ENCODE assay signal across 1 cellular context in genomic region chr3:195154793-195155535, GRCh38.
TF ChIP-seq lines count a peak whose summit lies in the region.

No MANE protein-coding gene starts in this region.

TF ChIP-seq in HepG2, 621 proteins besides CTCF, POLR2A, EP300 and RAD21 (continued from another document):
- TF ChIP-seq ZNF121 (CRISPR knock-in tag; IDR thresholded peaks at IDR 0.05), result peak; percentile 83
- TF ChIP-seq SOX5 (CRISPR knock-in tag; IDR thresholded peaks at IDR 0.05; ENCODE audit: borderline replicate concordance), result peak; percentile 85
- TF ChIP-seq NFIB (CRISPR knock-in tag; IDR thresholded peaks at IDR 0.05; ENCODE audit: borderline replicate concordance), result no peak
- TF ChIP-seq ZNF572 (CRISPR knock-in tag; IDR thresholded peaks at IDR 0.05), result no peak
- no peak; the same call in 1 of the 2 replicates for TF ChIP-seq ZNF784 (CRISPR knock-in tag; IDR thresholded peaks at IDR 0.05; ENCODE audit: borderline replicate concordance)
- TF ChIP-seq MZF1 (CRISPR knock-in tag; IDR thresholded peaks at IDR 0.05; ENCODE audit: borderline replicate concordance), result no peak
- no peak for TF ChIP-seq NAIF1 (CRISPR knock-in tag; IDR thresholded peaks at IDR 0.05; ENCODE audit: borderline replicate concordance)
- peak; percentile 17; the same call in 1 of the 2 replicates for TF ChIP-seq THAP7 (CRISPR knock-in tag; IDR thresholded peaks at IDR 0.05)
- no peak for TF ChIP-seq TBX3 (IDR thresholded peaks at IDR 0.05; ENCODE audit: borderline replicate concordance)
- peak; percentile 44; the same call in 1 of the 2 replicates for TF ChIP-seq HMG20B (CRISPR knock-in tag; conservative IDR thresholded peaks at IDR 0.05)
- peak; percentile 64 for TF ChIP-seq FOXA3 (CRISPR knock-in tag; IDR thresholded peaks at IDR 0.05)
- peak; percentile 39; the same call in 1 of the 2 replicates for TF ChIP-seq TMF1 (CRISPR knock-in tag; IDR thresholded peaks at IDR 0.05; ENCODE audit: low read depth)
- peak; percentile 58; the same call in 1 of the 2 replicates for TF ChIP-seq ARID4A (CRISPR knock-in tag; IDR thresholded peaks at IDR 0.05; ENCODE audit: borderline replicate concordance)
- TF ChIP-seq NR2F6 (IDR thresholded peaks at IDR 0.05), result peak; percentile 90
- peak; percentile 90 for TF ChIP-seq NR2F6 (CRISPR knock-in tag; IDR thresholded peaks at IDR 0.05)
- TF ChIP-seq ZFP82 (CRISPR knock-in tag; IDR thresholded peaks at IDR 0.05; ENCODE audit: borderline replicate concordance), result no peak
- no peak for TF ChIP-seq SRSF9 (IDR thresholded peaks at IDR 0.05; ENCODE audit: borderline replicate concordance, insufficient read depth, low read depth, low read length, poor library complexity, severe bottlenecking)
- TF ChIP-seq ZBTB7B (CRISPR knock-in tag; IDR thresholded peaks at IDR 0.05), result peak; percentile 34; the same call in 1 of the 2 replicates
- no peak; the same call in 1 of the 2 replicates for TF ChIP-seq ZNF230 (CRISPR knock-in tag; IDR thresholded peaks at IDR 0.05)
